In the genomic region with DNA sequence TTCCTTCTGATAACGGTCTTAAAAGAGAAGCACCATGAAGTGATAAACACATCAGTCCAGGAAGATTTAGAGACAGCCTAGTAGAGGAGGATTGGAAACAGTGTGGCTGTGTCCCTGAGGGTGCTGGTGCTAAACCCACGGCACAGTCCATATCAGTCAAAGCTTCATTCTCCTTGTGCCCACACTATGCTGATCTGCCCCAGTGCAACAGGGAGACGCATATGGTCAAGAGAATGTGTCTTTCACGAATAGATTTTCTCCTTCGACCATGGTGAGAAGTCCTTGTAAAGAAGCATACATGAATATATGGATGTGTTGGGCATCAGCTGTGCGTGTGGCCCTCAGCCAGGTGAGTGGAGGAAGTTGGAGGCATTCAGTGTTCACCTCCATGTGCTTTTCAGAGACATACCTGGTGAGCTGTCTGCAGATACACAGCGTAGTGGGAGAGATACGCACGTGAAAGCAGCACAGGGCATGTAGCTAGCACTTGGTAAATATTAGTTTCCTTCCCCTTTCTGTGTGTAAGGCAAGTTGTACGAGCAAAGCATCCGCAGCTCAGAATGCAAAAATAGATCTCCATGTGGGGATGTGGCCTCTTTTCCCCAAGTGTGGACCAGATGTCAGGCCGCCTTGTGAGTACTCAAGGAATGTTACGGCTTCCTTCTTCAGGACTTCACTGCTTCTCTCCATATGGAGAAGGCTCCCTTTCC, we compare ENCODE assay signal across 18 cellular contexts. TPM values are rescaled to one million over a fixed set of nuclear protein-coding genes. Genes with fewer than 3 reads are reported as not detected.
DNase-seq lines count a peak whose midpoint lies in the region; ATAC-seq, FAIRE-seq and TF ChIP-seq lines count a peak whose summit lies in the region.
"Had no signal": no experiment of that assay in that cellular context is flagged by ENCODE, and none has a peak within 500 bp of the region (broad histone marks: within the 10 kb centered on the region; RNA-seq: fewer than 3 reads in every experiment).

No MANE protein-coding gene starts in this region.

- peak; percentile 13 for FAIRE-seq in bronchial epithelial cell (lab: Jason Lieb, UNC)

- H3K9me1 ChIP-seq in IMR-90 (ENCODE audit: insufficient read depth, low read length), result no peaks in the 10 kb centered on the region

- H3K27me3 Mint-ChIP-seq in osteocyte (ENCODE audit: unreplicated experiment), result peaks cover 7% of the 10 kb centered on the region
- H3K27me3 Mint-ChIP-seq: activated T-cell treated with anti-CD3 and anti-CD28 coated beads, Interleukin-2, amount 50 U/mL, for 24 hours; CD4-positive, CD25-positive, alpha-beta regulatory T cell had no signal

- H3K4me1 ChIP-seq in IMR-90 (ENCODE audit: control insufficient read depth, insufficient read depth, low read length) (no peaks in the 10 kb centered on the region), mammary epithelial cell (ENCODE audit: insufficient read depth, low read length) (no peaks in the 10 kb centered on the region)

- TF ChIP-seq CTCF in C4-2B (conservative IDR thresholded peaks at IDR 0.05), result no peak
- TF ChIP-seq CTCF in IMR-90 (conservative IDR thresholded peaks at IDR 0.05; ENCODE audit: low read depth, low read length), result no peak
- TF ChIP-seq CTCF in bronchial epithelial cell (IDR thresholded peaks at IDR 0.05; ENCODE audit: insufficient read depth, low read length, severe bottlenecking), result no peak
- TF ChIP-seq CTCF in WERI-Rb-1 (IDR thresholded peaks at IDR 0.05; ENCODE audit: low read depth, low read length), result no peak
- TF ChIP-seq CTCF in osteocyte (IDR thresholded peaks at IDR 0.05), result no peak
- TF ChIP-seq CTCF in mammary epithelial cell (conservative IDR thresholded peaks at IDR 0.05 in 1 of 2, IDR thresholded peaks at IDR 0.05 in 1 of 2; ENCODE audit: extremely low read depth in 1 of 2, insufficient read depth in 1 of 2, low read depth in 1 of 2, low read length in 2 of 2), result no peak

- H3K9me3 ChIP-seq in IMR-90 (ENCODE audit: control insufficient read depth, insufficient read depth, low read length) (no peaks in the 10 kb centered on the region), WERI-Rb-1 (ENCODE audit: severe bottlenecking) (no peaks in the 10 kb centered on the region), mammary epithelial cell (replicated peaks; ENCODE audit: insufficient read depth, low read length) (no peaks in the 10 kb centered on the region)

- H3K4me3 ChIP-seq in IMR-90 (ENCODE audit: insufficient read depth, low read depth, low read length), result no peak overlapping the region
- no peak overlapping the region for H3K4me3 ChIP-seq in bronchial epithelial cell (ENCODE audit: low read depth, low read length)
- no peak overlapping the region for H3K4me3 ChIP-seq in WERI-Rb-1 (ENCODE audit: low read depth, low read length)
- no peak overlapping the region for H3K4me3 ChIP-seq in mammary epithelial cell (replicated peaks in 1 of 3; ENCODE audit: insufficient read depth in 1 of 3, low read depth in 2 of 3, low read length in 3 of 3)
- H3K4me3 ChIP-seq: lung had no signal

- 100% methylated on average over 1 of the region's 13 CpGs; no CpG with 5 or more reads in 1 of the 2 experiments for WGBS in IMR-90 (ENCODE audit: extremely low coverage in 2 of 2, insufficient read length in 1 of 2), 2 experiments
- WGBS in mammary epithelial cell (ENCODE audit: low coverage, missing lambda C conversion rate), result 88% methylated on average over 13 of the region's 13 CpGs

- intact Hi-C loops in IMR-90 (cut with micrococcal nuclease), result no loop called here
- intact Hi-C loops in sciatic nerve (cut with DNase I), result no loop called here
- intact Hi-C loops in mammary epithelial cell (cut with micrococcal nuclease), result no loop called here

- H3K4me3 Mint-ChIP-seq in osteocyte (ENCODE audit: unreplicated experiment), result no peak overlapping the region
- H3K4me3 Mint-ChIP-seq: activated T-cell treated with anti-CD3 and anti-CD28 coated beads, Interleukin-2, amount 50 U/mL, for 24 hours; CD4-positive, CD25-positive, alpha-beta regulatory T cell; nephron progenitor cell had no signal

- TF ChIP-seq RAD21 in IMR-90 (IDR thresholded peaks at IDR 0.05; ENCODE audit: low read length), result no peak

- no peak overlapping the region for H2BK15ac ChIP-seq in IMR-90 (ENCODE audit: low read depth, low read length)

- no peaks in the 10 kb centered on the region for H3K79me1 ChIP-seq in IMR-90 (ENCODE audit: low read depth in 1 of 2, low read length in 2 of 2)

- BruUV-seq in IMR-90 (replicated peaks; lab: Mats Ljungman, UMichigan) (no TSS peak), mammary epithelial cell (replicated peaks; lab: Mats Ljungman, UMichigan) (no TSS peak)

- H2BK120ac ChIP-seq in IMR-90 (ENCODE audit: low read depth, low read length), result no peak overlapping the region

- H3K4me1 Mint-ChIP-seq in osteocyte (ENCODE audit: unreplicated experiment), result no peaks in the 10 kb centered on the region

- no peak overlapping the region for H2BK5ac ChIP-seq in IMR-90 (ENCODE audit: low read depth, low read length, poor library complexity, severe bottlenecking)

- no peak overlapping the region for H4K5ac ChIP-seq in IMR-90 (ENCODE audit: low read depth, low read length)

- no peak for DNase-seq in IMR-90
- no peak for DNase-seq in bronchial epithelial cell (ENCODE audit: low read depth)
- no peak for DNase-seq in sciatic nerve (ENCODE audit: low spot score)
- no peak for DNase-seq in WERI-Rb-1
- DNase-seq in osteocyte (ENCODE audit: extremely low spot score, unreplicated experiment), result no peak
- no peak for DNase-seq in mammary epithelial cell
- DNase-seq: activated T-cell treated with anti-CD3 and anti-CD28 coated beads, Interleukin-2, amount 50 U/mL, for 24 hours; CD4-positive, CD25-positive, alpha-beta regulatory T cell; central memory CD4-positive, alpha-beta T cell; foreskin melanocyte; NCI-H1436; NCI-H2227 treated with DMSO at 0.1 percent for 48 hours; nephron progenitor cell; Right ventricle myocardium superior; T-helper 2 cell had no signal

- ATAC-seq in IMR-90 (ENCODE audit: low read depth), result no peak
- peak; percentile 38 for ATAC-seq in sciatic nerve
- ATAC-seq in HG03378 (IDR thresholded peaks at IDR 0.05; ENCODE audit: unreplicated experiment), result no peak

- in situ Hi-C loops in IMR-90 (cut with MboI; ENCODE audit: low sequenced_read_pairs) (loop anchor here (10.0 kb wide), 1 partner anchor 239 kb away; no protein-coding TSS in a partner anchor), mammary epithelial cell (cut with MboI; ENCODE audit: low sequenced_read_pairs in 2 of 2) (loop anchor here (10.0 to 25.0 kb wide), 3 partner anchors 232 to 307 kb away; no protein-coding TSS in a partner anchor)

- H3K9me3 Mint-ChIP-seq in osteocyte (ENCODE audit: unreplicated experiment), result no peaks in the 10 kb centered on the region
- H3K9me3 Mint-ChIP-seq: activated T-cell treated with anti-CD3 and anti-CD28 coated beads, Interleukin-2, amount 50 U/mL, for 24 hours; CD4-positive, CD25-positive, alpha-beta regulatory T cell had no signal

- POLR2A ChIA-PET in IMR-90 (lab: Charles Lee; ENCODE audit: unreplicated experiment), result no interaction called here

- no peaks in the 10 kb centered on the region for H4K20me1 ChIP-seq in IMR-90 (ENCODE audit: insufficient read depth, low read length)
- H4K20me1 ChIP-seq in mammary epithelial cell (ENCODE audit: insufficient read depth, low read length), result no peaks in the 10 kb centered on the region

- H3K4me2 ChIP-seq in IMR-90 (ENCODE audit: low read depth, low read length) (no peak overlapping the region), mammary epithelial cell (ENCODE audit: insufficient read depth, low read depth, low read length) (no peak overlapping the region)

- no peak overlapping the region for H3K18ac ChIP-seq in IMR-90 (ENCODE audit: low read depth, low read length)

- TF ChIP-seq POLR2A in IMR-90 (IDR thresholded peaks at IDR 0.05; ENCODE audit: low read depth, low read length), result no peak

- dilution Hi-C loops in IMR-90 (cut with HindIII; ENCODE audit: low sequenced_read_pairs, unreplicated experiment), result no loop called here
- dilution Hi-C loops in mammary epithelial cell (cut with HindIII; ENCODE audit: low sequenced_read_pairs), result no loop called here

- no peak overlapping the region for H2AK5ac ChIP-seq in IMR-90 (ENCODE audit: low read depth, low read length)

- H3K23ac ChIP-seq in IMR-90 (ENCODE audit: low read depth, low read length), result no peak overlapping the region

- no peak overlapping the region for H3K27ac Mint-ChIP-seq in osteocyte (ENCODE audit: unreplicated experiment)
- H3K27ac Mint-ChIP-seq: activated T-cell treated with anti-CD3 and anti-CD28 coated beads, Interleukin-2, amount 50 U/mL, for 24 hours; CD4-positive, CD25-positive, alpha-beta regulatory T cell; nephron progenitor cell had no signal

- H4K91ac ChIP-seq in IMR-90 (ENCODE audit: insufficient read depth, low read depth, low read length), result no peak overlapping the region

- H4K8ac ChIP-seq in IMR-90 (ENCODE audit: low read depth in 2 of 2, low read length in 2 of 2), result no peak overlapping the region

- H3K79me2 ChIP-seq in mammary epithelial cell (ENCODE audit: insufficient read depth, low read length), result no peaks in the 10 kb centered on the region

- H2AK9ac ChIP-seq in IMR-90 (replicated peaks; ENCODE audit: low read depth, low read length, poor library complexity), result peak overlapping the region; percentile 28

- H3K9ac ChIP-seq in IMR-90 (ENCODE audit: low read depth, low read length) (no peak overlapping the region), mammary epithelial cell (ENCODE audit: insufficient read depth, low read length) (no peak overlapping the region)

- H2AFZ ChIP-seq in IMR-90 (replicated peaks; ENCODE audit: low read length, poor library complexity) (no peak overlapping the region), mammary epithelial cell (ENCODE audit: low read depth, low read length) (no peak overlapping the region)

- H2BK20ac ChIP-seq in IMR-90 (ENCODE audit: low read depth, low read length), result no peak overlapping the region

- no peaks in the 10 kb centered on the region for H3K36me3 Mint-ChIP-seq in osteocyte (ENCODE audit: unreplicated experiment)
- H3K36me3 Mint-ChIP-seq: CD4-positive, CD25-positive, alpha-beta regulatory T cell had no signal

- H3K14ac ChIP-seq in IMR-90 (replicated peaks; ENCODE audit: low read depth, low read length), result no peak overlapping the region

- H3K4ac ChIP-seq in IMR-90 (ENCODE audit: low read depth, low read length), result no peak overlapping the region

- H3K36me3 ChIP-seq in IMR-90 (ENCODE audit: control insufficient read depth, insufficient read depth, low read length), result no peaks in the 10 kb centered on the region
- H3K36me3 ChIP-seq in bronchial epithelial cell (ENCODE audit: control insufficient read depth, insufficient read depth, low read length), result no peaks in the 10 kb centered on the region
- H3K36me3 ChIP-seq in WERI-Rb-1, result no peaks in the 10 kb centered on the region
- H3K36me3 ChIP-seq in mammary epithelial cell (ENCODE audit: insufficient read depth, low read length), result no peaks in the 10 kb centered on the region

- CTCF ChIA-PET in IMR-90 (lab: Yijun Ruan, JAX), result interaction anchor here (0.5 to 1.5 kb wide), 2 partner anchors 16 to 300 kb away, joined by 3 to 7 read pairs; no protein-coding TSS in a partner anchor
- CTCF ChIA-PET in mammary epithelial cell (lab: Charles Lee; ENCODE audit: low non-redundant PET), result no interaction called here

- peak overlapping the region; percentile 61 for H3K27ac ChIP-seq in C4-2B
- no peak overlapping the region for H3K27ac ChIP-seq in IMR-90 (ENCODE audit: insufficient read depth, low read length)
- H3K27ac ChIP-seq in WERI-Rb-1, result no peak overlapping the region
- no peak overlapping the region for H3K27ac ChIP-seq in mammary epithelial cell (ENCODE audit: insufficient read depth, low read depth, low read length)

- H3K27me3 ChIP-seq in IMR-90 (ENCODE audit: control insufficient read depth, insufficient read depth, low read length) (peaks cover 4% of the 10 kb centered on the region; the same call in 1 of the 2 replicates), bronchial epithelial cell (ENCODE audit: control insufficient read depth, insufficient read depth, low read length) (no peaks in the 10 kb centered on the region), WERI-Rb-1 (ENCODE audit: insufficient read depth, low read depth, severe bottlenecking) (no peaks in the 10 kb centered on the region), mammary epithelial cell (ENCODE audit: insufficient read depth, low read length) (no peaks in the 10 kb centered on the region)

- no peak overlapping the region for H3K56ac ChIP-seq in IMR-90 (ENCODE audit: extremely low read depth, insufficient read depth, low read length)

RNA-seq across cellular contexts. Expression of a gene that starts 29.4 kb away (rescaled TPM):
- 0.18 TPM in 1 of 2 replicates, not detected in the other for total RNA-seq in IMR-90 (2012; rRNA removed)
- not detected in 2 replicates for polyA plus RNA-seq in IMR-90 (2012; rRNA removed)
- not detected in 2 replicates for polyA plus RNA-seq in IMR-90 (2012; cell fraction: cytosol; rRNA removed)
- not detected in 2 replicates for polyA plus RNA-seq in IMR-90 (2012; cell fraction: nucleus; rRNA removed; ENCODE audit: low replicate concordance)
- 0.26 and 0.51 TPM in 2 replicates for total RNA-seq in bronchial epithelial cell
- 21.4 TPM for total RNA-seq in sciatic nerve
- 0.51 and 0.65 TPM in 2 replicates for total RNA-seq in osteocyte
- under 1 TPM; 0.21 to 0.67 TPM for total RNA-seq in mammary epithelial cell
- polyA plus RNA-seq in mammary epithelial cell, result 0.16 TPM
- polyA minus RNA-seq in mammary epithelial cell, result not detected

Comparison
In these comparisons a context has a peak if more than half of its experiments do, and no peak if none do; other contexts are left out.
1. RNA of a gene that starts 29.4 kb away (total RNA-seq): 21.4 TPM in sciatic nerve (single experiment); 0.21 to 0.67 TPM in mammary epithelial cell, 0.51 to 0.65 TPM in osteocyte, 0.26 to 0.51 TPM in bronchial epithelial cell and 0.18 TPM in IMR-90; every median in the first group is over 10 times any median in the second.